Comparison of ENCODE assay signal across 7 cellular contexts in genomic region chr15:23753248-23753647, GRCh38.
"Had no signal": no experiment of that assay in that cellular context is flagged by ENCODE, and none has a peak within 500 bp of the region (broad histone marks: within the 10 kb centered on the region; RNA-seq: fewer than 3 reads in every experiment).

No MANE protein-coding gene starts in this region.

- FAIRE-seq: HTR-8/SVneo, K562 had no signal

- DNase-seq: IMR-90, KBM-7, KG1 had no signal

- H3K27me3 Mint-ChIP-seq: IgD-negative memory B cell had no signal

- H3K4me1 Mint-ChIP-seq: IgD-negative memory B cell had no signal

- H3K36me3 Mint-ChIP-seq: IgD-negative memory B cell had no signal

- H3K27ac Mint-ChIP-seq: IgD-negative memory B cell had no signal

- H3K27ac ChIP-seq: HL-60 had no signal

- H3K4me3 ChIP-seq: K562 had no signal

- ATAC-seq: K562 had no signal

- H3K4me3 Mint-ChIP-seq: IgD-negative memory B cell had no signal
